13 cellular contexts compared by ENCODE assay signal in genomic region chr10:122029503-122030199, GRCh38. TPM values are rescaled to one million over a fixed set of nuclear protein-coding genes. Genes with fewer than 3 reads are reported as not detected.
DNase-seq lines count a peak whose midpoint lies in the region; ATAC-seq and TF ChIP-seq lines count a peak whose summit lies in the region.
"Had no signal": no experiment of that assay in that cellular context is flagged by ENCODE, and none has a peak within 500 bp of the region (broad histone marks: within the 10 kb centered on the region; RNA-seq: fewer than 3 reads in every experiment).

No MANE protein-coding gene starts in this region.

- 48 to 58% methylated on average over 8 of the region's 8 CpGs for WGBS in thyroid gland, 2 donors

- peak; percentile 52 to 66 for ATAC-seq in lower lobe of right lung
- no peak for ATAC-seq in GM18870 (IDR thresholded peaks at IDR 0.05; ENCODE audit: unreplicated experiment)
- ATAC-seq: T-cell had no signal

- H3K9me3 ChIP-seq in lower lobe of right lung: no peaks in the 10 kb centered on the region
- no peaks in the 10 kb centered on the region for H3K9me3 ChIP-seq in thyroid gland

- H3K4me3 ChIP-seq in lower lobe of right lung (no peak overlapping the region), thyroid gland (replicated peaks in 1 of 3) (no peak overlapping the region)
- H3K4me3 ChIP-seq: PC-9 had no signal

- H3K27ac ChIP-seq in caudate nucleus (ENCODE audit: low read depth, low read length) (peak overlapping the region; percentile 6), lower lobe of right lung (peak overlapping the region; percentile 14), thyroid gland (peak overlapping the region; percentile 63 to 93 (median 64))
- H3K27ac ChIP-seq: PC-9 had no signal

- intact Hi-C loops in lower lobe of right lung (cut with DNase I): no loop called here
- intact Hi-C loops in thyroid gland (cut with DNase I): no loop called here

- no peak for TF ChIP-seq CTCF in lower lobe of right lung (IDR thresholded peaks at IDR 0.05)
- no peak for TF ChIP-seq CTCF in thyroid gland (IDR thresholded peaks at IDR 0.05)

- TF ChIP-seq POLR2A in thyroid gland (IDR thresholded peaks at IDR 0.05): peak in 1 of 2 donors; percentile 41

- H3K4me1 ChIP-seq in lower lobe of right lung (no peaks in the 10 kb centered on the region), thyroid gland (peaks cover 21 to 23% of the 10 kb centered on the region in 2 donors)

- DNase-seq in HT1080 (ENCODE audit: low read depth) (peak; percentile 27), caudate nucleus (lab: John Stamatoyannopoulos, UW) (no peak), lower lobe of right lung (no peak), thyroid gland (peak; percentile 83), hippocampal formation (lab: John Stamatoyannopoulos, UW) (no peak), NK-92 (lab: John Stamatoyannopoulos, UW; ENCODE audit: unreplicated experiment) (no peak)
- DNase-seq: activated T-cell treated with anti-CD3 and anti-CD28 coated beads, Interleukin-2, amount 50 U/mL, for 24 hours; IMR-90; NCI-H1105 treated with DMSO at 0.1 percent for 48 hours; NCI-H446; T-cell had no signal

- H3K36me3 ChIP-seq in lower lobe of right lung (no peaks in the 10 kb centered on the region), thyroid gland (no peaks in the 10 kb centered on the region)

- H3K27me3 ChIP-seq in lower lobe of right lung (ENCODE audit: low read depth): no peaks in the 10 kb centered on the region
- H3K27me3 ChIP-seq in thyroid gland: no peaks in the 10 kb centered on the region

RNA-seq across cellular contexts. Expression of gene TACC2, which starts 40.7 kb away (rescaled TPM):
- total RNA-seq in HT1080 (2014; rRNA removed; shearing (Covaris generic)): 13.3 and 20.3 TPM in 2 replicates
- 21.1 and 27.4 TPM in 2 replicates for polyA plus RNA-seq in HT1080 (2015; cell fraction: cytosol; rRNA removed)
- 23.7 and 28.0 TPM in 2 replicates for polyA plus RNA-seq in HT1080 (2015; cell fraction: nucleus; rRNA removed)
- 141 TPM for total RNA-seq in lower lobe of right lung
- 100 to 1,000 TPM in 3 of 4 donors, 10 to 100 TPM in 1; 95.9 to 122 (median 114) TPM for total RNA-seq in thyroid gland

RNA-seq across cellular contexts. Expression of gene NSMCE4A, which starts 54.6 kb away (rescaled TPM):
- total RNA-seq in HT1080 (2014; rRNA removed; shearing (Covaris generic)): 75.6 and 78.4 TPM in 2 replicates
- polyA plus RNA-seq in HT1080 (2015; cell fraction: cytosol; rRNA removed): 71.9 and 76.3 TPM in 2 replicates
- polyA plus RNA-seq in HT1080 (2015; cell fraction: nucleus; rRNA removed): 175 and 184 TPM in 2 replicates
- total RNA-seq in lower lobe of right lung (37.1 TPM), thyroid gland (100 to 1,000 TPM in 2 of 4 donors, 10 to 100 TPM in 2; 73.1 to 133 (median 111) TPM)

Comparison
In these comparisons a context has a peak if more than half of its experiments do, and no peak if none do; other contexts are left out.
1. DNase-seq: peak in HT1080 (single experiment) and thyroid gland (2 of 2); none in caudate nucleus (0 of 61), lower lobe of right lung (single experiment), hippocampal formation (0 of 2) and NK-92 (single experiment).
2. H3K27ac ChIP-seq: peak in every context shown above with its lines; median percentile 64 in thyroid gland; 14 in lower lobe of right lung; 6 in caudate nucleus.